In the genomic region with DNA sequence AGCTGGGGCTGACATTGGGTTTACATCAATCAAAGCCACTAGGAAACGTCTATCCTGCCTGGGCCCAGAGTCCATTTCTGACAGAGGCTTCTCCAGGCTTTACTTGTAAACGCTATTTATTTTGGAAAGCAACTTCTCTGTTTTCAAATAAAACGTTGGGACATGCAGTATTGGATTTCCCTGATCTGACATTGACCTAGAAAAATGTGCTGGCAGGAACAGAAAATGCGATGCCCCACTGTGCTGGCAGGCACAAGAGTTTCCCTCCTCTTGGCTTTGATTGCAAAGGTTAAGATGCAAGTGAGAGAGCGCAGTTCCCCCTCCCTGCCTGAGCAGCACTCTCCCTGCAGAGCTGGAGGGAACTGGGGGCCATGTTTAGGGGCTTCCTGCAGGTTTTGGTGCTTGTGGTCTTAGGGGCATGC, we compare ENCODE assay signal across 13 cellular contexts. TPM values are rescaled to one million over a fixed set of nuclear protein-coding genes. Genes with fewer than 3 reads are reported as not detected.
DNase-seq lines count a peak whose midpoint lies in the region; ATAC-seq, FAIRE-seq and TF ChIP-seq lines count a peak whose summit lies in the region.
"Had no signal": no experiment of that assay in that cellular context is flagged by ENCODE, and none has a peak within 500 bp of the region (broad histone marks: within the 10 kb centered on the region; RNA-seq: fewer than 3 reads in every experiment).

No MANE protein-coding gene starts in this region.

- no peaks in the 10 kb centered on the region for H3K79me2 ChIP-seq in ACC112 (ENCODE audit: control insufficient read depth, insufficient read depth, low read length, unreplicated experiment)

- peaks cover 28% of the 10 kb centered on the region for H3K4me1 ChIP-seq in ACC112 (ENCODE audit: control insufficient read depth, insufficient read depth, low read length, unreplicated experiment)
- no peaks in the 10 kb centered on the region for H3K4me1 ChIP-seq in HEK293 (ENCODE audit: control insufficient read depth, insufficient read depth, low read length)
- no peaks in the 10 kb centered on the region for H3K4me1 ChIP-seq in uterus

- CTCF ChIA-PET in HEK293 (lab: Yijun Ruan, JAX) = interaction anchor here (0.6 to 13.1 kb wide), 5 partner anchors 114 to 233 kb away, joined by 3 to 374 read pairs (median 4); no protein-coding TSS in a partner anchor

- H3K36me3 ChIP-seq in ACC112 (ENCODE audit: insufficient read depth, low read length) (no peaks in the 10 kb centered on the region), HEK293 (ENCODE audit: control insufficient read depth in 2 of 2, insufficient read depth in 1 of 2, low read length in 2 of 2) (no peaks in the 10 kb centered on the region), uterus (no peaks in the 10 kb centered on the region)
- H3K36me3 ChIP-seq: lower lobe of right lung had no signal

- DNase-seq in cerebellum (ENCODE audit: low spot score) (peak; percentile 92), osteocyte (ENCODE audit: extremely low spot score, unreplicated experiment) (no peak), uterus (no peak), D721Med (ENCODE audit: insufficient read length, low spot score) (no peak)
- DNase-seq: effector memory CD8-positive, alpha-beta T cell; lower lobe of right lung; NCI-H1048; NCI-H524 treated with DMSO at 0.1 percent for 48 hours; SHP77 had no signal

- no peak overlapping the region for H3K4me3 ChIP-seq in ACC112 (ENCODE audit: low read depth, low read length)
- no peak overlapping the region for H3K4me3 ChIP-seq in HEK293 (ENCODE audit: low read depth, low read length)
- no peak overlapping the region for H3K4me3 ChIP-seq in uterus
- H3K4me3 ChIP-seq: lower lobe of right lung had no signal

- H3K9me3 ChIP-seq in HEK293 (ENCODE audit: control insufficient read depth, insufficient read depth, low read depth, low read length) (no peaks in the 10 kb centered on the region), uterus (no peaks in the 10 kb centered on the region)
- H3K9me3 ChIP-seq: lower lobe of right lung had no signal

- H3K4me3 Mint-ChIP-seq in osteocyte (ENCODE audit: unreplicated experiment) = no peak overlapping the region
- H3K4me3 Mint-ChIP-seq: effector memory CD8-positive, alpha-beta T cell had no signal

- intact Hi-C loops in uterus (cut with DNase I; ENCODE audit: low total_unique reads) = no loop called here

- H3K36me3 Mint-ChIP-seq in osteocyte (ENCODE audit: unreplicated experiment) = no peaks in the 10 kb centered on the region

- ATAC-seq in GM18907 (IDR thresholded peaks at IDR 0.05; ENCODE audit: unreplicated experiment) (no peak), GM18861 (IDR thresholded peaks at IDR 0.05; ENCODE audit: unreplicated experiment) (no peak)
- ATAC-seq: effector memory CD8-positive, alpha-beta T cell; lower lobe of right lung had no signal

- FAIRE-seq in D721Med (lab: Jason Lieb, UNC) = no peak

- no peak for TF ChIP-seq POLR2A in uterus (IDR thresholded peaks at IDR 0.05)

- H3K27ac Mint-ChIP-seq in osteocyte (ENCODE audit: unreplicated experiment) = peak overlapping the region; percentile 67
- H3K27ac Mint-ChIP-seq: effector memory CD8-positive, alpha-beta T cell had no signal

- no peaks in the 10 kb centered on the region for H3K9me3 Mint-ChIP-seq in osteocyte (ENCODE audit: unreplicated experiment)
- H3K9me3 Mint-ChIP-seq: effector memory CD8-positive, alpha-beta T cell had no signal

- no peak overlapping the region for H2AFZ ChIP-seq in ACC112 (ENCODE audit: low read length, unreplicated experiment)

- H3K27ac ChIP-seq in ACC112 (ENCODE audit: low read depth, low read length) (0 out of 2 replicates have a peak overlapping the region, but pooled peaks have one; percentile 24), HEK293 (ENCODE audit: extremely low read depth, low read depth, low read length) (no peak overlapping the region), uterus (no peak overlapping the region)
- H3K27ac ChIP-seq: lower lobe of right lung had no signal

- no peaks in the 10 kb centered on the region for H3K27me3 Mint-ChIP-seq in osteocyte (ENCODE audit: unreplicated experiment)

- H3K4me1 Mint-ChIP-seq in osteocyte (ENCODE audit: unreplicated experiment) = peaks cover 37% of the 10 kb centered on the region

- TF ChIP-seq CTCF in HEK293 (tag by site-specific recombination; IDR thresholded peaks at IDR 0.05) = no peak
- no peak for TF ChIP-seq CTCF in osteocyte (IDR thresholded peaks at IDR 0.05)
- no peak for TF ChIP-seq CTCF in uterus (IDR thresholded peaks at IDR 0.05)
- no peak for TF ChIP-seq CTCF in D721Med (IDR thresholded peaks at IDR 0.05; ENCODE audit: insufficient read depth, missing control alignments)

- POLR2A ChIA-PET in HEK293 (lab: Yijun Ruan, JAX) = no interaction called here

- H3K27me3 ChIP-seq in ACC112 (ENCODE audit: insufficient read depth, low read length) = no peaks in the 10 kb centered on the region
- H3K27me3 ChIP-seq in uterus = no peaks in the 10 kb centered on the region

TF ChIP-seq in HEK293, 187 proteins besides CTCF, POLR2A, EP300 and RAD21:
- no peak for TF ChIP-seq ZSCAN5A (tag by site-specific recombination; IDR thresholded peaks at IDR 0.05)
- peak; percentile 53 for TF ChIP-seq ZIC2 (tag by site-specific recombination; IDR thresholded peaks at IDR 0.05)
- no peak for TF ChIP-seq ZNF24 (tag by site-specific recombination; IDR thresholded peaks at IDR 0.05)
- TF ChIP-seq ZNF571 (tag by site-specific recombination; IDR thresholded peaks at IDR 0.05) = no peak
- TF ChIP-seq SALL2 (tag by site-specific recombination; IDR thresholded peaks at IDR 0.05; ENCODE audit: borderline replicate concordance) = no peak
TF ChIP-seq in HEK293: peak in this region for 1.

RNA-seq across cellular contexts. Expression of gene DKK3, which starts 42.1 kb away (rescaled TPM):
- total RNA-seq in cerebellum (140 TPM), osteocyte (548 and 587 TPM in 2 replicates), uterus (100 to 1,000 TPM in 2 of 4 donors, 10 to 100 TPM in 2; 26.4 to 151 (median 99.0) TPM)

RNA-seq across cellular contexts. Expression of gene MICAL2, which starts 59.9 kb away (rescaled TPM):
- total RNA-seq in cerebellum = 20.0 TPM
- 19.5 and 20.8 TPM in 2 replicates for total RNA-seq in osteocyte
- 100 to 1,000 TPM in 1 of 4 donors, 10 to 100 TPM in 3; 29.6 to 139 (median 53.1) TPM for total RNA-seq in uterus
